In the genomic region with DNA sequence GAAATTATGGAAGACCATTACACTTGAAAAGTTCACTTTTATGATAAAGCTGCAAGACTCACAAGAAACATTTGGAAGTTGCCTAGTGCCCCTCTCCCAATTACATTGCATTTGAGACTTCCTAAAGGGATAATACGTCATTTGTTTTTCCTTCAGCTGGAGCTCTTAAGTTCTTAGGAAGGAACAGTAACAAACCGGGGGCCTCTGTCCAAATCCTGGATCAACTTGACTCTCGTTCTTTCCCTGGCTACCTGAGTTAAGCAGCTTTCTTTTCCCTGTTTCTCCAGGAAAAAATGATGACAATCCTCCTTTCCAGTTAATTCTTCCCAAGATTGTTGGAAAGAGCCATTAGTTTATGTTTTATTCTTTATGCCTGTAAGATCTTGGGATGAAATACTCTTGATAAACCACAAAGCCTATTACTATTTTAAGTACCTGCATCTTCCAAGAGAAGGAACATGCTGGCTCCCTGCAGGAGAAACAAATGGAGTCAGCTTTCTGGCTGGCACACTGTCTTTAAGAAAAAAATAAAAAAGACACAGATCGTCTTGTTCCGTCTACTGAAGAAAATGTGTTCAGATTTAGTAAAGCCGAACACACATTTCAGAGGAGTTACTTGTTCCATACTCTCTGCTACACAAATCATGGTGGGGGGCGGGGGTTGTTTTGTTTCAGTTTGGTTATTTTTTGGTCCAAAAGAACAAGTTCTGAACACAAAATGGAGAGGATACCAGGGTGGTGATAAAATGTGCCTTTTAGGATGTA, we compare ENCODE assay signal across 1 cellular context.
TF ChIP-seq lines count a peak whose summit lies in the region.

No MANE protein-coding gene starts in this region.

TF ChIP-seq in GM23338, 12 proteins besides CTCF, POLR2A, EP300 and RAD21:
- TF ChIP-seq, protein P1, sequence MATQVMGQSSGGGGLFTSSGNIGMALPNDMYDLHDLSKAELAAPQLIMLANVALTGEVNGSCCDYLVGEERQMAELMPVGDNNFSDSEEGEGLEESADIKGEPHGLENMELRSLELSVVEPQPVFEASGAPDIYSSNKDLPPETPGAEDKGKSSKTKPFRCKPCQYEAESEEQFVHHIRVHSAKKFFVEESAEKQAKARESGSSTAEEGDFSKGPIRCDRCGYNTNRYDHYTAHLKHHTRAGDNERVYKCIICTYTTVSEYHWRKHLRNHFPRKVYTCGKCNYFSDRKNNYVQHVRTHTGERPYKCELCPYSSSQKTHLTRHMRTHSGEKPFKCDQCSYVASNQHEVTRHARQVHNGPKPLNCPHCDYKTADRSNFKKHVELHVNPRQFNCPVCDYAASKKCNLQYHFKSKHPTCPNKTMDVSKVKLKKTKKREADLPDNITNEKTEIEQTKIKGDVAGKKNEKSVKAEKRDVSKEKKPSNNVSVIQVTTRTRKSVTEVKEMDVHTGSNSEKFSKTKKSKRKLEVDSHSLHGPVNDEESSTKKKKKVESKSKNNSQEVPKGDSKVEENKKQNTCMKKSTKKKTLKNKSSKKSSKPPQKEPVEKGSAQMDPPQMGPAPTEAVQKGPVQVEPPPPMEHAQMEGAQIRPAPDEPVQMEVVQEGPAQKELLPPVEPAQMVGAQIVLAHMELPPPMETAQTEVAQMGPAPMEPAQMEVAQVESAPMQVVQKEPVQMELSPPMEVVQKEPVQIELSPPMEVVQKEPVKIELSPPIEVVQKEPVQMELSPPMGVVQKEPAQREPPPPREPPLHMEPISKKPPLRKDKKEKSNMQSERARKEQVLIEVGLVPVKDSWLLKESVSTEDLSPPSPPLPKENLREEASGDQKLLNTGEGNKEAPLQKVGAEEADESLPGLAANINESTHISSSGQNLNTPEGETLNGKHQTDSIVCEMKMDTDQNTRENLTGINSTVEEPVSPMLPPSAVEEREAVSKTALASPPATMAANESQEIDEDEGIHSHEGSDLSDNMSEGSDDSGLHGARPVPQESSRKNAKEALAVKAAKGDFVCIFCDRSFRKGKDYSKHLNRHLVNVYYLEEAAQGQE (IDR thresholded peaks at IDR 0.05; ENCODE audit: unreplicated experiment), result peak; percentile 44
- TF ChIP-seq, protein P2, sequence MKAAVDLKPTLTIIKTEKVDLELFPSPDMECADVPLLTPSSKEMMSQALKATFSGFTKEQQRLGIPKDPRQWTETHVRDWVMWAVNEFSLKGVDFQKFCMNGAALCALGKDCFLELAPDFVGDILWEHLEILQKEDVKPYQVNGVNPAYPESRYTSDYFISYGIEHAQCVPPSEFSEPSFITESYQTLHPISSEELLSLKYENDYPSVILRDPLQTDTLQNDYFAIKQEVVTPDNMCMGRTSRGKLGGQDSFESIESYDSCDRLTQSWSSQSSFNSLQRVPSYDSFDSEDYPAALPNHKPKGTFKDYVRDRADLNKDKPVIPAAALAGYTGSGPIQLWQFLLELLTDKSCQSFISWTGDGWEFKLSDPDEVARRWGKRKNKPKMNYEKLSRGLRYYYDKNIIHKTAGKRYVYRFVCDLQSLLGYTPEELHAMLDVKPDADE (IDR thresholded peaks at IDR 0.05), result no peak
